In genomic region chr10:80158126-80158525, GRCh38 we compare ENCODE assay signal across 11 cellular contexts. TPM values are rescaled to one million over a fixed set of nuclear protein-coding genes. Genes with fewer than 3 reads are reported as not detected.
DNase-seq lines count a peak whose midpoint lies in the region; ATAC-seq, FAIRE-seq and TF ChIP-seq lines count a peak whose summit lies in the region.
"Had no signal": no experiment of that assay in that cellular context is flagged by ENCODE, and none has a peak within 500 bp of the region (broad histone marks: within the 10 kb centered on the region; RNA-seq: fewer than 3 reads in every experiment).

No MANE protein-coding gene starts in this region.

- H3K4me3 ChIP-seq in adrenal gland = no peak overlapping the region
- H3K4me3 ChIP-seq in kidney (ENCODE audit: low read length in 2 of 2) = no peak overlapping the region
- H3K4me3 ChIP-seq: ovary had no signal

- H3K27ac ChIP-seq in adrenal gland = peak overlapping the region in 3 of 5 donors; percentile 35 to 89 (median 76)
- H3K27ac ChIP-seq in kidney (ENCODE audit: low read depth in 2 of 2, low read length in 2 of 2) = peak overlapping the region; percentile 58 to 90

- peaks cover 100% of the 10 kb centered on the region for H3K36me3 Mint-ChIP-seq in Calu3 (ENCODE audit: insufficient read depth, unreplicated experiment)
- peaks cover 100% of the 10 kb centered on the region for H3K36me3 Mint-ChIP-seq in stimulated activated effector memory CD8-positive, alpha-beta T cell treated with anti-CD3 and anti-CD28 coated beads, Interleukin-12 subunit alpha, Interleukin-12 subunit beta, amount 100 ng/mL, for 72 hours

- H3K9me3 Mint-ChIP-seq in Calu3 (ENCODE audit: low read depth, unreplicated experiment) = no peaks in the 10 kb centered on the region
- H3K9me3 Mint-ChIP-seq in stimulated activated effector memory CD8-positive, alpha-beta T cell treated with anti-CD3 and anti-CD28 coated beads, Interleukin-12 subunit alpha, Interleukin-12 subunit beta, amount 100 ng/mL, for 72 hours = no peaks in the 10 kb centered on the region

- ATAC-seq in stimulated activated effector memory CD8-positive, alpha-beta T cell treated with anti-CD3 and anti-CD28 coated beads, Interleukin-12 subunit alpha, Interleukin-12 subunit beta, amount 100 ng/mL, for 72 hours = no peak
- no peak for ATAC-seq in GM21390 (IDR thresholded peaks at IDR 0.05; ENCODE audit: unreplicated experiment)

- CTCF ChIA-PET in Calu3 (lab: Charles Lee) = interaction anchor here (0.9 to 1.6 kb wide), 5 partner anchors 9 to 65 kb away, joined by 3 to 5 read pairs (median 5); no protein-coding TSS in a partner anchor

- H3K4me3 Mint-ChIP-seq in Calu3 (ENCODE audit: low read depth, unreplicated experiment) = no peak overlapping the region
- no peak overlapping the region for H3K4me3 Mint-ChIP-seq in stimulated activated effector memory CD8-positive, alpha-beta T cell treated with anti-CD3 and anti-CD28 coated beads, Interleukin-12 subunit alpha, Interleukin-12 subunit beta, amount 100 ng/mL, for 72 hours

- intact Hi-C loops in Calu3 (cut with micrococcal nuclease; ENCODE audit: unreplicated experiment) = loop anchor here (2.0 kb wide), 1 partner anchor 39 kb away; no protein-coding TSS in a partner anchor
- intact Hi-C loops in adrenal gland (cut with DNase I) = loop anchor here (5.0 kb wide), 2 partner anchors 44 to 49 kb away; partner anchors contain the start of gene ANXA11 (in 1 of the 2)
- intact Hi-C loops in kidney (cut with DNase I) = loop anchor here (10.0 kb wide), 1 partner anchor 47 kb away; the partner anchor contains the start of gene ANXA11

- H3K9me3 ChIP-seq in adrenal gland (replicated peaks in 1 of 3) (no peaks in the 10 kb centered on the region), kidney (ENCODE audit: control insufficient read depth in 1 of 2, low read length in 2 of 2) (no peaks in the 10 kb centered on the region)
- H3K9me3 ChIP-seq: ovary had no signal

- DNase-seq in Calu3 (no peak), adrenal gland (no peak), kidney (no peak), NCI-H2227 treated with DMSO at 0.1 percent for 48 hours (lab: John Stamatoyannopoulos, UW) (no peak), GM10266 (ENCODE audit: extremely low spot score) (no peak)
- no peak for DNase-seq in stimulated activated effector memory CD8-positive, alpha-beta T cell treated with anti-CD3 and anti-CD28 coated beads, Interleukin-12 subunit alpha, Interleukin-12 subunit beta, amount 100 ng/mL, for 72 hours (ENCODE audit: low spot score in 2 of 2)
- no peak for DNase-seq in effector CD4-positive, alpha-beta T cell
- DNase-seq: KG1 had no signal

- H3K36me3 ChIP-seq in adrenal gland (replicated peaks in 1 of 2) (peaks cover 0 to 54% of the 10 kb centered on the region in 2 donors), kidney (ENCODE audit: control insufficient read depth in 1 of 2, insufficient read depth in 2 of 2, low read length in 2 of 2) (peaks cover 36 to 65% of the 10 kb centered on the region in 2 donors)
- H3K36me3 ChIP-seq: ovary had no signal

- TF ChIP-seq POLR2A in adrenal gland (IDR thresholded peaks at IDR 0.05) = no peak

- H3K9ac ChIP-seq in kidney (ENCODE audit: low read length in 2 of 2) = no peak overlapping the region

- no peaks in the 10 kb centered on the region for H3K27me3 ChIP-seq in adrenal gland
- H3K27me3 ChIP-seq: ovary had no signal

- FAIRE-seq in kidney (lab: Jason Lieb, UNC) = no peak
- FAIRE-seq: D721Med had no signal

- H3K4me1 ChIP-seq in adrenal gland (replicated peaks in 1 of 2) = peaks cover 4 to 17% of the 10 kb centered on the region in 2 donors
- peaks cover 7 to 24% of the 10 kb centered on the region in 2 donors for H3K4me1 ChIP-seq in kidney (ENCODE audit: control insufficient read depth in 1 of 2, insufficient read depth in 1 of 2, low read depth in 1 of 2, low read length in 2 of 2)

- peaks cover 79% of the 10 kb centered on the region for H3K4me1 Mint-ChIP-seq in Calu3 (ENCODE audit: low read depth, unreplicated experiment)
- peaks cover 24% of the 10 kb centered on the region for H3K4me1 Mint-ChIP-seq in stimulated activated effector memory CD8-positive, alpha-beta T cell treated with anti-CD3 and anti-CD28 coated beads, Interleukin-12 subunit alpha, Interleukin-12 subunit beta, amount 100 ng/mL, for 72 hours

- peak overlapping the region; percentile 82 for H3K27ac Mint-ChIP-seq in Calu3 (ENCODE audit: unreplicated experiment)
- peak overlapping the region; percentile 79 for H3K27ac Mint-ChIP-seq in stimulated activated effector memory CD8-positive, alpha-beta T cell treated with anti-CD3 and anti-CD28 coated beads, Interleukin-12 subunit alpha, Interleukin-12 subunit beta, amount 100 ng/mL, for 72 hours

- no peaks in the 10 kb centered on the region for H3K27me3 Mint-ChIP-seq in Calu3 (ENCODE audit: unreplicated experiment)

- BruUV-seq in Calu3 (replicated peaks; lab: Mats Ljungman, UMichigan) = no TSS peak

- WGBS in adrenal gland, 4 donors = 71 to 84% (median 79%) methylated on average over 5 of the region's 5 CpGs

- TF ChIP-seq CTCF in Calu3 (IDR thresholded peaks at IDR 0.05; ENCODE audit: unreplicated experiment) (no peak), adrenal gland (IDR thresholded peaks at IDR 0.05) (no peak), kidney (IDR thresholded peaks at IDR 0.05; ENCODE audit: borderline replicate concordance, extremely low read depth, insufficient read depth) (no peak), GM10266 (IDR thresholded peaks at IDR 0.05; ENCODE audit: control insufficient read depth, insufficient read depth, low read depth, missing control alignments) (no peak)

RNA-seq across cellular contexts. Expression of gene PLAC9, which starts 25.6 kb away (rescaled TPM):
- total RNA-seq in Calu3 (2022) (not detected in 2 replicates), adrenal gland (10 to 100 TPM; 11.7 to 26.9 (median 24.0) TPM), kidney (31.4 TPM)
- polyA plus RNA-seq in adrenal gland (10 to 100 TPM in 2 of 3 donors, 1 to 10 TPM in 1; 1.8 to 67.6 (median 61.4) TPM), kidney (ENCODE audit: insufficient read depth, low read depth, low replicate concordance) (49.9 TPM)

RNA-seq across cellular contexts. Expression of gene ANXA11, which starts 47.2 kb away (rescaled TPM):
- 835 and 846 TPM in 2 replicates for total RNA-seq in Calu3 (2022)
- total RNA-seq in adrenal gland = 10 to 100 TPM; 39.0 to 99.5 (median 67.7) TPM
- polyA plus RNA-seq in adrenal gland = 100 to 1,000 TPM in 2 of 3 donors, 10 to 100 TPM in 1; 83.3 to 249 (median 239) TPM
- 435 TPM for total RNA-seq in kidney
- polyA plus RNA-seq in kidney (ENCODE audit: insufficient read depth, low read depth, low replicate concordance) = 543 TPM

Comparison
In these comparisons a context has a peak if more than half of its experiments do, and no peak if none do; other contexts are left out.
1. RNA of gene PLAC9, which starts 25.6 kb away (total RNA-seq): 31.4 TPM in kidney (single experiment) and 11.7 to 26.9 TPM in adrenal gland; not detected in Calu3; every median in the first group is over 10 times any median in the second.